38 cellular contexts compared by ENCODE assay signal in genomic region chr5:34600118-34600493, GRCh38. TPM values are rescaled to one million over a fixed set of nuclear protein-coding genes. Genes with fewer than 3 reads are reported as not detected.
"Had no signal": no experiment of that assay in that cellular context is flagged by ENCODE, and none has a peak within 500 bp of the region (broad histone marks: within the 10 kb centered on the region; RNA-seq: fewer than 3 reads in every experiment).

No MANE protein-coding gene starts in this region.

- H3K4me1 ChIP-seq: body of pancreas, gastrocnemius medialis had no signal

- DNase-seq: activated CD4-positive, alpha-beta memory T cell treated with anti-CD3 and anti-CD28 coated beads for 36 hours; activated CD4-positive, alpha-beta T cell treated with anti-CD3 and anti-CD28 coated beads for 36 hours; activated CD4-positive, alpha-beta T cell treated with anti-CD3 and anti-CD28 coated beads, Interleukin-2, amount 10 ng/mL, durations not matched to agents 24 days and 14 days; activated CD4-positive, CD25-positive, alpha-beta regulatory T cell; activated CD4-positive, CD25-positive, alpha-beta regulatory T cell treated with anti-CD3 and anti-CD28 coated beads, Interleukin-2, amount 50 U/mL, for 72 hours; activated CD8-positive, alpha-beta memory T cell treated with anti-CD3 and anti-CD28 coated beads, Interleukin-2, amount 10 ng/mL, durations not matched to agents 7 days and 5 days; activated CD8-positive, alpha-beta memory T cell treated with anti-CD3 and anti-CD28 coated beads, Interleukin-2, amount 50 U/mL, for 4 hours; activated CD8-positive, alpha-beta T cell treated with anti-CD3 and anti-CD28 coated beads, Interleukin-2, amount 10 ng/mL, durations not matched to agents 7 days and 5 days; activated effector memory CD4-positive, alpha-beta T cell treated with anti-CD3 and anti-CD28 coated beads, Interleukin-2, amount 50 U/mL, for 16 hours; activated naive CD4-positive, alpha-beta T cell treated with anti-CD3 and anti-CD28 coated beads for 36 hours; activated naive CD8-positive, alpha-beta T cell treated with anti-CD3 and anti-CD28 coated beads for 36 hours; activated naive CD8-positive, alpha-beta T cell treated with anti-CD3 and anti-CD28 coated beads, Interleukin-2, amount 50 U/mL, for 24 hours; activated T-cell treated with anti-CD3 and anti-CD28 coated beads, Interleukin-2, amount 50 U/mL, for 1 hour; activated T-cell treated with anti-CD3 and anti-CD28 coated beads, Interleukin-2, amount 50 U/mL, for 48 hours; adrenal gland; amygdala; aorta; body of pancreas; cortex of kidney; dermis blood vessel endothelial cell; effector CD4-positive, alpha-beta T cell; effector memory CD8-positive, alpha-beta T cell; erythroblast; gastrocnemius medialis; glutamatergic neuron; heart left ventricle; T-helper 1 cell; T-helper 17 cell; T1000 had no signal

- H3K4me3 ChIP-seq: adrenal gland, body of pancreas, esophagus muscularis mucosa, gastrocnemius medialis, heart left ventricle had no signal

- FAIRE-seq: bronchial epithelial cell, colon had no signal

- ATAC-seq: activated CD4-positive, alpha-beta T cell treated with anti-CD3 and anti-CD28 coated beads for 36 hours; activated CD8-positive, alpha-beta memory T cell treated with anti-CD3 and anti-CD28 coated beads, Interleukin-2, amount 10 ng/mL, durations not matched to agents 7 days and 5 days; activated CD8-positive, alpha-beta T cell treated with anti-CD3 and anti-CD28 coated beads, Interleukin-2, amount 10 ng/mL, durations not matched to agents 7 days and 5 days; activated naive CD8-positive, alpha-beta T cell treated with anti-CD3 and anti-CD28 coated beads, Interleukin-2, amount 50 U/mL, for 24 hours; body of pancreas; effector memory CD8-positive, alpha-beta T cell; gastrocnemius medialis; heart left ventricle; T-helper 17 cell had no signal

- H3K4me3 Mint-ChIP-seq: activated CD4-positive, alpha-beta memory T cell treated with anti-CD3 and anti-CD28 coated beads for 36 hours; activated CD4-positive, alpha-beta T cell treated with anti-CD3 and anti-CD28 coated beads for 36 hours; activated CD4-positive, alpha-beta T cell treated with anti-CD3 and anti-CD28 coated beads, Interleukin-2, amount 10 ng/mL, durations not matched to agents 24 days and 14 days; activated CD8-positive, alpha-beta memory T cell treated with anti-CD3 and anti-CD28 coated beads, Interleukin-2, amount 10 ng/mL, durations not matched to agents 7 days and 5 days; activated CD8-positive, alpha-beta T cell treated with anti-CD3 and anti-CD28 coated beads, Interleukin-2, amount 10 ng/mL, durations not matched to agents 7 days and 5 days; activated naive CD4-positive, alpha-beta T cell treated with anti-CD3 and anti-CD28 coated beads for 36 hours; activated naive CD4-positive, alpha-beta T cell treated with anti-CD3 and anti-CD28 coated beads, Interleukin-2, amount 50 U/mL, for 24 hours; activated naive CD8-positive, alpha-beta T cell treated with anti-CD3 and anti-CD28 coated beads for 36 hours; activated naive CD8-positive, alpha-beta T cell treated with anti-CD3 and anti-CD28 coated beads, Interleukin-2, amount 50 U/mL, for 24 hours; activated T-helper 1 cell treated with anti-CD3 and anti-CD28 coated beads, Interleukin-12 subunit alpha, Interleukin-12 subunit beta, Interleukin-2, Interleukin-4 antibody, amounts not matched to agents 30 ng/mL and 10 ng/mL and 1 ng/mL, durations not matched to agents 14 hours and 24 hours and 36 hours; central memory CD8-positive, alpha-beta T cell; effector memory CD8-positive, alpha-beta T cell; T-helper 17 cell; T-helper 2 cell treated with Interferon-gamma antibody and Interleukin-4, amounts not matched to agents 5 μg/mL and 100 μg/mL, for 36 hours had no signal

- H3K36me3 Mint-ChIP-seq: activated CD4-positive, alpha-beta memory T cell treated with anti-CD3 and anti-CD28 coated beads for 36 hours; activated CD8-positive, alpha-beta memory T cell treated with anti-CD3 and anti-CD28 coated beads, Interleukin-2, amount 10 ng/mL, durations not matched to agents 7 days and 5 days; activated naive CD4-positive, alpha-beta T cell treated with anti-CD3 and anti-CD28 coated beads, Interleukin-2, amount 50 U/mL, for 24 hours; activated naive CD8-positive, alpha-beta T cell treated with anti-CD3 and anti-CD28 coated beads for 36 hours had no signal

- H3K9me3 ChIP-seq: adrenal gland, body of pancreas, esophagus muscularis mucosa, gastrocnemius medialis, heart left ventricle had no signal

- H3K27me3 ChIP-seq: adrenal gland, body of pancreas, esophagus muscularis mucosa, foreskin keratinocyte, gastrocnemius medialis, heart left ventricle had no signal

- H3K27ac ChIP-seq: adrenal gland, body of pancreas, esophagus muscularis mucosa, foreskin keratinocyte, gastrocnemius medialis, heart left ventricle had no signal

- H3K36me3 ChIP-seq: adrenal gland, esophagus muscularis mucosa, gastrocnemius medialis, heart left ventricle had no signal

- H3K27me3 Mint-ChIP-seq: activated CD4-positive, alpha-beta T cell treated with anti-CD3 and anti-CD28 coated beads, Interleukin-2, amount 10 ng/mL, durations not matched to agents 24 days and 14 days; central memory CD8-positive, alpha-beta T cell had no signal

- H3K9me3 Mint-ChIP-seq: activated CD4-positive, alpha-beta memory T cell treated with anti-CD3 and anti-CD28 coated beads for 36 hours; activated CD4-positive, alpha-beta T cell treated with anti-CD3 and anti-CD28 coated beads, Interleukin-2, amount 10 ng/mL, durations not matched to agents 24 days and 14 days; activated naive CD4-positive, alpha-beta T cell treated with anti-CD3 and anti-CD28 coated beads for 36 hours; activated naive CD4-positive, alpha-beta T cell treated with anti-CD3 and anti-CD28 coated beads, Interleukin-2, amount 50 U/mL, for 24 hours; activated naive CD8-positive, alpha-beta T cell treated with anti-CD3 and anti-CD28 coated beads for 36 hours; activated naive CD8-positive, alpha-beta T cell treated with anti-CD3 and anti-CD28 coated beads, Interleukin-2, amount 50 U/mL, for 24 hours; activated T-helper 1 cell treated with anti-CD3 and anti-CD28 coated beads, Interleukin-12 subunit alpha, Interleukin-12 subunit beta, Interleukin-2, Interleukin-4 antibody, amounts not matched to agents 30 ng/mL and 10 ng/mL and 1 ng/mL, durations not matched to agents 14 hours and 24 hours and 36 hours; activated T-helper 2 cell treated with anti-CD3 and anti-CD28 coated beads, Interferon-gamma antibody, Interleukin-2, Interleukin-4, amounts not matched to agents 10 μg/mL and 5 μg/mL and 100 μg/mL, durations not matched to agents 14 hours and 24 hours and 36 hours; central memory CD8-positive, alpha-beta T cell; effector memory CD8-positive, alpha-beta T cell; T-helper 2 cell treated with Interferon-gamma antibody and Interleukin-4, amounts not matched to agents 5 μg/mL and 100 μg/mL, for 36 hours had no signal

- H3K4me1 Mint-ChIP-seq: activated CD4-positive, alpha-beta T cell treated with anti-CD3 and anti-CD28 coated beads, Interleukin-2, amount 10 ng/mL, durations not matched to agents 24 days and 14 days; activated CD8-positive, alpha-beta memory T cell treated with anti-CD3 and anti-CD28 coated beads, Interleukin-2, amount 10 ng/mL, durations not matched to agents 7 days and 5 days; activated naive CD4-positive, alpha-beta T cell treated with anti-CD3 and anti-CD28 coated beads, Interleukin-2, amount 50 U/mL, for 24 hours; activated naive CD8-positive, alpha-beta T cell treated with anti-CD3 and anti-CD28 coated beads for 36 hours; activated naive CD8-positive, alpha-beta T cell treated with anti-CD3 and anti-CD28 coated beads, Interleukin-2, amount 50 U/mL, for 24 hours; central memory CD8-positive, alpha-beta T cell had no signal

- H3K27ac Mint-ChIP-seq: activated CD4-positive, alpha-beta memory T cell treated with anti-CD3 and anti-CD28 coated beads for 36 hours; activated CD4-positive, alpha-beta T cell treated with anti-CD3 and anti-CD28 coated beads for 36 hours; activated CD4-positive, alpha-beta T cell treated with anti-CD3 and anti-CD28 coated beads, Interleukin-2, amount 10 ng/mL, durations not matched to agents 24 days and 14 days; activated CD8-positive, alpha-beta memory T cell treated with anti-CD3 and anti-CD28 coated beads, Interleukin-2, amount 10 ng/mL, durations not matched to agents 7 days and 5 days; activated CD8-positive, alpha-beta T cell treated with anti-CD3 and anti-CD28 coated beads, Interleukin-2, amount 10 ng/mL, durations not matched to agents 7 days and 5 days; activated naive CD4-positive, alpha-beta T cell treated with anti-CD3 and anti-CD28 coated beads for 36 hours; activated naive CD4-positive, alpha-beta T cell treated with anti-CD3 and anti-CD28 coated beads, Interleukin-2, amount 50 U/mL, for 24 hours; activated naive CD8-positive, alpha-beta T cell treated with anti-CD3 and anti-CD28 coated beads for 36 hours; activated naive CD8-positive, alpha-beta T cell treated with anti-CD3 and anti-CD28 coated beads, Interleukin-2, amount 50 U/mL, for 24 hours; activated T-helper 1 cell treated with anti-CD3 and anti-CD28 coated beads, Interleukin-12 subunit alpha, Interleukin-12 subunit beta, Interleukin-2, Interleukin-4 antibody, amounts not matched to agents 30 ng/mL and 10 ng/mL and 1 ng/mL, durations not matched to agents 14 hours and 24 hours and 36 hours; activated T-helper 2 cell treated with anti-CD3 and anti-CD28 coated beads, Interferon-gamma antibody, Interleukin-2, Interleukin-4, amounts not matched to agents 10 μg/mL and 5 μg/mL and 100 μg/mL, durations not matched to agents 14 hours and 24 hours and 36 hours; effector memory CD8-positive, alpha-beta T cell; T-helper 17 cell; T-helper 2 cell treated with Interferon-gamma antibody and Interleukin-4, amounts not matched to agents 5 μg/mL and 100 μg/mL, for 36 hours had no signal

RNA-seq across cellular contexts. Expression of gene RAI14, which starts 56.0 kb away (rescaled TPM):
- total RNA-seq: activated CD8-positive, alpha-beta T cell treated with anti-CD3 and anti-CD28 coated beads, Interleukin-2, amount 10 ng/mL, durations not matched to agents 7 days and 5 days had no signal
